Comparison of ENCODE assay signal across 13 cellular contexts in genomic region chr9:12797037-12797436, GRCh38. TPM values are rescaled to one million over a fixed set of nuclear protein-coding genes. Genes with fewer than 3 reads are reported as not detected.
"Had no signal": no experiment of that assay in that cellular context is flagged by ENCODE, and none has a peak within 500 bp of the region (broad histone marks: within the 10 kb centered on the region; RNA-seq: fewer than 3 reads in every experiment).

No MANE protein-coding gene starts in this region.

- H3K36me3 ChIP-seq: brain microvascular endothelial cell, transverse colon had no signal

- H3K9me3 ChIP-seq: transverse colon had no signal

- H3K27ac Mint-ChIP-seq: activated naive CD8-positive, alpha-beta T cell; activated T-cell treated with anti-CD3 and anti-CD28 coated beads, Interleukin-2, amount 50 U/mL, for 24 hours; immature natural killer cell; T-helper 2 cell treated with Interferon-gamma antibody and Interleukin-4, amounts not matched to agents 5 μg/mL and 100 μg/mL, for 36 hours had no signal

- H3K27me3 Mint-ChIP-seq: activated naive CD8-positive, alpha-beta T cell; activated T-cell treated with anti-CD3 and anti-CD28 coated beads, Interleukin-2, amount 50 U/mL, for 24 hours had no signal

- ATAC-seq: esophagus mucosa had no signal

- H3K27ac ChIP-seq: brain microvascular endothelial cell, transverse colon had no signal

- H3K27me3 ChIP-seq: brain microvascular endothelial cell, transverse colon had no signal

- H3K4me1 Mint-ChIP-seq: immature natural killer cell had no signal

- H3K36me3 Mint-ChIP-seq: activated naive CD8-positive, alpha-beta T cell; immature natural killer cell had no signal

- H3K4me3 Mint-ChIP-seq: activated naive CD8-positive, alpha-beta T cell; activated T-cell treated with anti-CD3 and anti-CD28 coated beads, Interleukin-2, amount 50 U/mL, for 24 hours; immature natural killer cell; T-helper 2 cell treated with Interferon-gamma antibody and Interleukin-4, amounts not matched to agents 5 μg/mL and 100 μg/mL, for 36 hours had no signal

- H3K4me3 ChIP-seq: transverse colon had no signal

- DNase-seq: activated CD4-positive, alpha-beta T cell treated with anti-CD3 and anti-CD28 coated beads, Interleukin-2, amount 50 U/mL, for 4 hours; activated CD4-positive, CD25-positive, alpha-beta regulatory T cell treated with anti-CD3 and anti-CD28 coated beads, Interleukin-2, amount 50 U/mL, for 72 hours; activated effector memory CD4-positive, alpha-beta T cell treated with anti-CD3 and anti-CD28 coated beads, Interleukin-2, amount 50 U/mL, for 16 hours; activated T-cell treated with anti-CD3 and anti-CD28 coated beads, Interleukin-2, amount 50 U/mL, for 24 hours; amygdala; brain microvascular endothelial cell; immature natural killer cell; small intestine; SW 1271; transverse colon had no signal

RNA-seq across cellular contexts. Expression of gene LURAP1L, which starts 22.2 kb away (rescaled TPM):
- polyA plus RNA-seq: immature natural killer cell had no signal
